ENCODE assay signal across 16 cellular contexts in the genomic region with DNA sequence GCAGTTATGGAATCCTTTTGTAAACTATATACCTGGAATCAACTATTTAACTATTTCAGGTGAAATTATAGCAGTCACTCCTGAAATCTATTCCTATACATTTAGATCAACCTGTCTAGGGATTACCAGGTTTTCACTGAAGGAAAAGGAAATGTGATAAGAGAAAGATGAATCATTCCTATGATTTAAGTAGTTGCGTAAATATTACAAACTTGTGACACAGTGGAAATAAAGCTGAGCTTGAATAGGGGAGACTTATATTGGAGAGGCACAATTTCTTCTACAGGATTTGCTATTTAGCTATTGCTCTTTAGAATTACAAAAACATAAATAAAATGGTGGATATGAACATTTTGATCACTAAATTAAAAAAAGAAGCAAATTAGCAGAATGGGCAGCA.
DNase-seq lines count a peak whose midpoint lies in the region; ATAC-seq and TF ChIP-seq lines count a peak whose summit lies in the region.
"Had no signal": no experiment of that assay in that cellular context is flagged by ENCODE, and none has a peak within 500 bp of the region (broad histone marks: within the 10 kb centered on the region; RNA-seq: fewer than 3 reads in every experiment).

No MANE protein-coding gene starts in this region.

- no peaks in the 10 kb centered on the region for H3K79me2 ChIP-seq in PC-3 (ENCODE audit: low read length)

- intact Hi-C loops in PC-3 (cut with micrococcal nuclease) = no loop called here
- intact Hi-C loops in stomach (cut with DNase I; ENCODE audit: low total_unique reads) = no loop called here

- no peak for TF ChIP-seq EP300 in stomach (IDR thresholded peaks at IDR 0.05)

- TF ChIP-seq CTCF in PC-3 (conservative IDR thresholded peaks at IDR 0.05; ENCODE audit: low read depth, low read length) (no peak), choroid plexus epithelial cell (conservative IDR thresholded peaks at IDR 0.05; ENCODE audit: low read depth, low read length) (no peak), stomach (IDR thresholded peaks at IDR 0.05) (no peak)

- ATAC-seq in PC-3 = peak; percentile 46; the same call in 1 of the 2 replicates
- ATAC-seq: CD8-positive, alpha-beta T cell; GM23338 had no signal

- H3K4me1 ChIP-seq in PC-3 (ENCODE audit: insufficient read depth, low read length) (peaks cover 7% of the 10 kb centered on the region), stomach (no peaks in the 10 kb centered on the region)
- H3K4me1 ChIP-seq: BE2C had no signal

- no peak overlapping the region for H3K27ac ChIP-seq in PC-3 (ENCODE audit: low read length)
- H3K27ac ChIP-seq in stomach = no peak overlapping the region
- H3K27ac ChIP-seq: C4-2B had no signal

- H4K20me1 ChIP-seq in PC-3 (ENCODE audit: low read length) = no peaks in the 10 kb centered on the region

- no peak overlapping the region for H3K9ac ChIP-seq in PC-3 (ENCODE audit: low read length)

- H3K36me3 ChIP-seq in PC-3 (ENCODE audit: low read depth, low read length) = no peaks in the 10 kb centered on the region
- no peaks in the 10 kb centered on the region for H3K36me3 ChIP-seq in stomach
- H3K36me3 ChIP-seq: BE2C had no signal

- CTCF ChIA-PET in PC-3 (lab: Charles Lee) = no interaction called here

- H3K4me2 ChIP-seq in PC-3 (ENCODE audit: low read length) = no peak overlapping the region
- H3K4me2 ChIP-seq: GM23338 had no signal

- H3F3A ChIP-seq in PC-3 (ENCODE audit: low read length, unreplicated experiment) = no peaks in the 10 kb centered on the region

- H3K27me3 ChIP-seq in PC-3 (ENCODE audit: low read length) (no peaks in the 10 kb centered on the region), stomach (no peaks in the 10 kb centered on the region)
- H3K27me3 ChIP-seq: BE2C had no signal

- no peaks in the 10 kb centered on the region for H3K9me3 ChIP-seq in PC-3 (ENCODE audit: low read length)
- peaks cover 0 to 6% (median 2%) of the 10 kb centered on the region in 4 donors for H3K9me3 ChIP-seq in stomach
- H3K9me3 ChIP-seq: BE2C had no signal

- TF ChIP-seq POLR2A in stomach (IDR thresholded peaks at IDR 0.05) = no peak

- H2AFZ ChIP-seq in PC-3 (ENCODE audit: low read length) = no peak overlapping the region
- H2AFZ ChIP-seq: GM23338 had no signal

- POLR2A ChIA-PET in PC-3 (lab: Charles Lee; ENCODE audit: unreplicated experiment) = no interaction called here

- DNase-seq in DMS53 (lab: John Stamatoyannopoulos, UW) (peak; percentile 31), PC-3 (peak; percentile 59), choroid plexus epithelial cell (ENCODE audit: low read depth) (peak; percentile 7), iris pigment epithelial cell (ENCODE audit: low read depth) (peak; percentile 11), stomach (no peak), NCI-H526 treated with DMSO at 0.1 percent for 48 hours (lab: John Stamatoyannopoulos, UW) (no peak)
- DNase-seq in stimulated activated CD4-positive, alpha-beta T cell treated with anti-CD3 and anti-CD28 coated beads, Interleukin-4, amount 100 ng/mL, for 1 hour = no peak
- DNase-seq: BE2C; CD8-positive, alpha-beta T cell; COR-L47; DMS153; H7; IMR-90; KBM-7 had no signal

- H3K4me3 ChIP-seq in PC-3 (ENCODE audit: low read length) (no peak overlapping the region), choroid plexus epithelial cell (ENCODE audit: low read depth, low read length) (no peak overlapping the region), stomach (no peak overlapping the region)
- H3K4me3 ChIP-seq: GM23338 had no signal

- BruUV-seq in PC-3 (replicated peaks; lab: Mats Ljungman, UMichigan) = no TSS peak

- 86 to 93% (median 89%) methylated on average over 1 of the region's 1 CpG for WGBS in stomach, 5 donors

- no peaks in the 10 kb centered on the region for H3K9me2 ChIP-seq in PC-3 (replicated peaks; ENCODE audit: low read length)

Comparison
In these comparisons a context has a peak if more than half of its experiments do, and no peak if none do; other contexts are left out.
1. DNase-seq: peak in DMS53 (single experiment), PC-3 (single experiment), choroid plexus epithelial cell (single experiment) and iris pigment epithelial cell (single experiment); none in stomach (single experiment), NCI-H526 treated with DMSO at 0.1 percent for 48 hours (single experiment) and stimulated activated CD4-positive, alpha-beta T cell treated with anti-CD3 and anti-CD28 coated beads, Interleukin-4, amount 100 ng/mL, for 1 hour (single experiment).